16 cellular contexts compared by ENCODE assay signal in genomic region chr5:32042571-32042970, GRCh38.
DNase-seq lines count a peak whose midpoint lies in the region; ATAC-seq and TF ChIP-seq lines count a peak whose summit lies in the region.
"Had no signal": no experiment of that assay in that cellular context is flagged by ENCODE, and none has a peak within 500 bp of the region (broad histone marks: within the 10 kb centered on the region; RNA-seq: fewer than 3 reads in every experiment).

No MANE protein-coding gene starts in this region.

- ATAC-seq in GM21825 (IDR thresholded peaks at IDR 0.05; ENCODE audit: unreplicated experiment) = no peak

- no peaks in the 10 kb centered on the region for H3K9me3 Mint-ChIP-seq in osteocyte (ENCODE audit: unreplicated experiment)
- peaks cover 7% of the 10 kb centered on the region for H3K9me3 Mint-ChIP-seq in glutamatergic neuron (ENCODE audit: unreplicated experiment)
- H3K9me3 Mint-ChIP-seq: activated T-helper 1 cell treated with anti-CD3 and anti-CD28 coated beads, Interleukin-12 subunit alpha, Interleukin-12 subunit beta, Interleukin-2, Interleukin-4 antibody, amounts not matched to agents 30 ng/mL and 10 ng/mL and 1 ng/mL, durations not matched to agents 14 hours and 24 hours and 36 hours had no signal

- H3K4me3 ChIP-seq in fibroblast of villous mesenchyme (ENCODE audit: low read depth, low read length) = no peak overlapping the region
- H3K4me3 ChIP-seq: BLaER1, lung, SJSA1 had no signal

- no peak overlapping the region for H3K4me3 Mint-ChIP-seq in osteocyte (ENCODE audit: unreplicated experiment)
- H3K4me3 Mint-ChIP-seq in glutamatergic neuron (ENCODE audit: unreplicated experiment) = no peak overlapping the region
- H3K4me3 Mint-ChIP-seq: activated T-helper 1 cell treated with anti-CD3 and anti-CD28 coated beads, Interleukin-12 subunit alpha, Interleukin-12 subunit beta, Interleukin-2, Interleukin-4 antibody, amounts not matched to agents 30 ng/mL and 10 ng/mL and 1 ng/mL, durations not matched to agents 14 hours and 24 hours and 36 hours had no signal

- DNase-seq in ELF-1 (ENCODE audit: low read depth, low spot score) (peak; percentile 43), RPMI7951 (ENCODE audit: low read depth) (peak; percentile 86), fibroblast of villous mesenchyme (ENCODE audit: low read depth) (peak; percentile 59), osteocyte (ENCODE audit: extremely low spot score, unreplicated experiment) (no peak), glutamatergic neuron (no peak)
- DNase-seq in NK-92 treated with Interleukin-12 subunit alpha and Interleukin-12 subunit beta, amount 100 ng/mL, for 24 hours (lab: John Stamatoyannopoulos, UW) = no peak
- no peak for DNase-seq in stimulated activated CD4-positive, alpha-beta T cell treated with anti-CD3 and anti-CD28 coated beads, Interleukin-1b, Interleukin-23, amount 100 ng/mL, for 48 hours
- DNase-seq: activated CD4-positive, alpha-beta T cell treated with anti-CD3 and anti-CD28 coated beads, Interleukin-2, amount 50 U/mL, for 48 hours; hypothalamus; MM.1S; NCI-H748 treated with DMSO at 0.1 percent for 48 hours had no signal

- H3K36me3 Mint-ChIP-seq in osteocyte (ENCODE audit: unreplicated experiment) (peaks cover 2% of the 10 kb centered on the region), glutamatergic neuron (ENCODE audit: unreplicated experiment) (peaks cover 15% of the 10 kb centered on the region)

- H3K27ac Mint-ChIP-seq in osteocyte (ENCODE audit: unreplicated experiment) (peak overlapping the region; percentile 80), glutamatergic neuron (ENCODE audit: unreplicated experiment) (no peak overlapping the region)
- H3K27ac Mint-ChIP-seq: activated T-helper 1 cell treated with anti-CD3 and anti-CD28 coated beads, Interleukin-12 subunit alpha, Interleukin-12 subunit beta, Interleukin-2, Interleukin-4 antibody, amounts not matched to agents 30 ng/mL and 10 ng/mL and 1 ng/mL, durations not matched to agents 14 hours and 24 hours and 36 hours had no signal

- no peak for TF ChIP-seq CTCF in fibroblast of villous mesenchyme (IDR thresholded peaks at IDR 0.05; ENCODE audit: insufficient read depth, low read depth, low read length)
- TF ChIP-seq CTCF in osteocyte (IDR thresholded peaks at IDR 0.05) = no peak
- TF ChIP-seq CTCF in glutamatergic neuron (IDR thresholded peaks at IDR 0.05; ENCODE audit: partially characterized antibody, unreplicated experiment) = no peak

- peaks cover 25% of the 10 kb centered on the region for H3K4me1 Mint-ChIP-seq in osteocyte (ENCODE audit: unreplicated experiment)
- H3K4me1 Mint-ChIP-seq in glutamatergic neuron (ENCODE audit: low read depth, unreplicated experiment) = peaks cover 1% of the 10 kb centered on the region

- H3K27me3 Mint-ChIP-seq in osteocyte (ENCODE audit: unreplicated experiment) = no peaks in the 10 kb centered on the region
- peaks cover 2% of the 10 kb centered on the region for H3K27me3 Mint-ChIP-seq in glutamatergic neuron (ENCODE audit: unreplicated experiment)

Comparison
In these comparisons a context has a peak if more than half of its experiments do, and no peak if none do; other contexts are left out.
1. DNase-seq: peak in ELF-1 (single experiment), RPMI7951 (single experiment) and fibroblast of villous mesenchyme (single experiment); none in osteocyte (single experiment), NK-92 treated with Interleukin-12 subunit alpha and Interleukin-12 subunit beta, amount 100 ng/mL, for 24 hours (single experiment), stimulated activated CD4-positive, alpha-beta T cell treated with anti-CD3 and anti-CD28 coated beads, Interleukin-1b, Interleukin-23, amount 100 ng/mL, for 48 hours (single experiment) and glutamatergic neuron (single experiment).